14 cellular contexts compared by ENCODE assay signal in genomic region chr5:172929371-172929838, GRCh38. TPM values are rescaled to one million over a fixed set of nuclear protein-coding genes. Genes with fewer than 3 reads are reported as not detected.
DNase-seq lines count a peak whose midpoint lies in the region; ATAC-seq and TF ChIP-seq lines count a peak whose summit lies in the region.
"Had no signal": no experiment of that assay in that cellular context is flagged by ENCODE, and none has a peak within 500 bp of the region (broad histone marks: within the 10 kb centered on the region; RNA-seq: fewer than 3 reads in every experiment).

No MANE protein-coding gene starts in this region.

- in situ Hi-C loops in astrocyte of the cerebellum (cut with HindIII; ENCODE audit: low sequenced_read_pairs): no loop called here

- ATAC-seq in GM18520 (IDR thresholded peaks at IDR 0.05; ENCODE audit: unreplicated experiment): no peak
- ATAC-seq: right cardiac atrium had no signal

- H3K4me3 ChIP-seq in astrocyte of the cerebellum (ENCODE audit: low read depth, low read length): no peak overlapping the region
- H3K4me3 ChIP-seq: vagina had no signal

- no peak for TF ChIP-seq CTCF in astrocyte of the cerebellum (IDR thresholded peaks at IDR 0.05; ENCODE audit: low read depth, low read length, missing control alignments)

- DNase-seq in AG08396 (ENCODE audit: low spot score): peak; percentile 78
- DNase-seq in HS-5 (ENCODE audit: low read depth): peak; percentile 83
- DNase-seq in astrocyte of the cerebellum (ENCODE audit: low read depth): peak; percentile 79
- DNase-seq in kidney glomerular epithelial cell (lab: John Stamatoyannopoulos, UW): peak; percentile 90
- DNase-seq in COLO668 (lab: John Stamatoyannopoulos, UW; ENCODE audit: unreplicated experiment): no peak
- DNase-seq in cerebellum (ENCODE audit: low spot score): no peak
- DNase-seq in NAMALWA (ENCODE audit: low spot score): no peak
- DNase-seq: activated CD4-positive, CD25-positive, alpha-beta regulatory T cell treated with anti-CD3 and anti-CD28 coated beads, Interleukin-2, amount 50 U/mL, for 72 hours; activated CD8-positive, alpha-beta memory T cell treated with anti-CD3 and anti-CD28 coated beads, Interleukin-2, amount 50 U/mL, for 48 hours; CD4-positive, CD25-positive, alpha-beta regulatory T cell; stimulated activated naive CD4-positive, alpha-beta T cell treated with Interleukin-2 at 50 U/mL for 16 hours had no signal

RNA-seq across cellular contexts. Expression of gene RPL26L1, which starts 29.8 kb away (rescaled TPM):
- total RNA-seq in cerebellum: 19.5 TPM

RNA-seq across cellular contexts. Expression of gene ATP6V0E1, which starts 54.2 kb away (rescaled TPM):
- 40.2 TPM for total RNA-seq in cerebellum

Comparison
In these comparisons a context has a peak if more than half of its experiments do, and no peak if none do; other contexts are left out.
1. DNase-seq: peak in AG08396 (single experiment), HS-5 (single experiment), astrocyte of the cerebellum (single experiment) and kidney glomerular epithelial cell (single experiment); none in COLO668 (single experiment), cerebellum (single experiment) and NAMALWA (single experiment).